ENCODE assay signal across 8 cellular contexts in genomic region chr9:120928015-120928719, GRCh38. TPM values are rescaled to one million over a fixed set of nuclear protein-coding genes. Genes with fewer than 3 reads are reported as not detected.
DNase-seq lines count a peak whose midpoint lies in the region; ATAC-seq and TF ChIP-seq lines count a peak whose summit lies in the region.

No MANE protein-coding gene starts in this region.

- H3K4me1 Mint-ChIP-seq in activated T-helper 2 cell treated with anti-CD3 and anti-CD28 coated beads, Interferon-gamma antibody, Interleukin-2, Interleukin-4, amounts not matched to agents 10 μg/mL and 5 μg/mL and 100 μg/mL, durations not matched to agents 14 hours and 24 hours and 36 hours (ENCODE audit: low read depth), result peaks cover 63% of the 10 kb centered on the region

- DNase-seq in AG04450 (ENCODE audit: low read depth, low spot score) (no peak), heart right ventricle (peak; percentile 45 to 47), AML-193 (lab: John Stamatoyannopoulos, UW) (no peak)
- DNase-seq in activated T-helper 2 cell treated with anti-CD3 and anti-CD28 coated beads, Interferon-gamma antibody, Interleukin-2, Interleukin-4, amounts not matched to agents 10 μg/mL and 5 μg/mL and 100 μg/mL, durations not matched to agents 14 hours and 24 hours and 36 hours (ENCODE audit: low spot score), result no peak

- H3K36me3 Mint-ChIP-seq in activated T-helper 2 cell treated with anti-CD3 and anti-CD28 coated beads, Interferon-gamma antibody, Interleukin-2, Interleukin-4, amounts not matched to agents 10 μg/mL and 5 μg/mL and 100 μg/mL, durations not matched to agents 14 hours and 24 hours and 36 hours (ENCODE audit: low read depth), result peaks cover 34% of the 10 kb centered on the region

- CTCF ChIA-PET in AG04450 (lab: Charles Lee), result no interaction called here

- no peak overlapping the region for H3K9ac ChIP-seq in rectal smooth muscle tissue (ENCODE audit: low read length)

- H3K9me3 Mint-ChIP-seq in activated T-helper 2 cell treated with anti-CD3 and anti-CD28 coated beads, Interferon-gamma antibody, Interleukin-2, Interleukin-4, amounts not matched to agents 10 μg/mL and 5 μg/mL and 100 μg/mL, durations not matched to agents 14 hours and 24 hours and 36 hours, result no peaks in the 10 kb centered on the region

- H3K4me3 Mint-ChIP-seq in activated T-helper 2 cell treated with anti-CD3 and anti-CD28 coated beads, Interferon-gamma antibody, Interleukin-2, Interleukin-4, amounts not matched to agents 10 μg/mL and 5 μg/mL and 100 μg/mL, durations not matched to agents 14 hours and 24 hours and 36 hours (ENCODE audit: low read depth), result peak overlapping the region; percentile 92

- H3K4me1 ChIP-seq in heart right ventricle (peaks cover 5 to 81% (median 32%) of the 10 kb centered on the region in 9 donors), rectal smooth muscle tissue (ENCODE audit: control insufficient read depth, insufficient read depth, low read length) (peaks cover 6% of the 10 kb centered on the region)

- H3K4me3 ChIP-seq in AG04450 (ENCODE audit: low read depth, low read length), result peak overlapping the region; percentile 49
- H3K4me3 ChIP-seq in heart right ventricle, result peak overlapping the region; percentile 52 to 76 (median 72)
- peak overlapping the region; percentile 78 for H3K4me3 ChIP-seq in rectal smooth muscle tissue (ENCODE audit: low read length)

- intact Hi-C loops in activated T-helper 2 cell treated with anti-CD3 and anti-CD28 coated beads, Interferon-gamma antibody, Interleukin-2, Interleukin-4, amounts not matched to agents 10 μg/mL and 5 μg/mL and 100 μg/mL, durations not matched to agents 14 hours and 24 hours and 36 hours (cut with micrococcal nuclease), result loop anchor here (5.0 kb wide), 1 partner anchor 136 kb away; the partner anchor contains the start of gene FBXW2
- intact Hi-C loops in heart right ventricle (cut with DNase I), result loop anchor here in 2 of 10 donors (2.0 to 5.0 kb wide), 2 partner anchors 51 kb away; partner anchors contain the start of gene PHF19 (in 2 of the 2)

- H3K27ac Mint-ChIP-seq in activated T-helper 2 cell treated with anti-CD3 and anti-CD28 coated beads, Interferon-gamma antibody, Interleukin-2, Interleukin-4, amounts not matched to agents 10 μg/mL and 5 μg/mL and 100 μg/mL, durations not matched to agents 14 hours and 24 hours and 36 hours, result peak overlapping the region; percentile 98

- 20 to 21% methylated on average over 31 of the region's 31 CpGs for WGBS in heart right ventricle, 2 donors

- peaks cover 0 to 3% (median 0%) of the 10 kb centered on the region in 9 donors for H3K36me3 ChIP-seq in heart right ventricle
- no peaks in the 10 kb centered on the region for H3K36me3 ChIP-seq in rectal smooth muscle tissue (ENCODE audit: control insufficient read depth, insufficient read depth, low read length)

- no peaks in the 10 kb centered on the region for H3K27me3 Mint-ChIP-seq in activated T-helper 2 cell treated with anti-CD3 and anti-CD28 coated beads, Interferon-gamma antibody, Interleukin-2, Interleukin-4, amounts not matched to agents 10 μg/mL and 5 μg/mL and 100 μg/mL, durations not matched to agents 14 hours and 24 hours and 36 hours (ENCODE audit: low read depth)

- no peak overlapping the region for H3K27ac ChIP-seq in AG04450 (ENCODE audit: low read depth, low read length)
- H3K27ac ChIP-seq in heart right ventricle, result peak overlapping the region; percentile 76 to 95 (median 92)
- H3K27ac ChIP-seq in rectal smooth muscle tissue (ENCODE audit: low read depth, low read length), result peak overlapping the region; percentile 81

- H3K27me3 ChIP-seq in AG04450 (ENCODE audit: control insufficient read depth, insufficient read depth, low read length), result no peaks in the 10 kb centered on the region
- H3K27me3 ChIP-seq in heart right ventricle, result no peaks in the 10 kb centered on the region
- no peaks in the 10 kb centered on the region for H3K27me3 ChIP-seq in rectal smooth muscle tissue (ENCODE audit: control insufficient read depth, insufficient read depth, low read length)

- TF ChIP-seq CTCF in AG04450 (IDR thresholded peaks at IDR 0.05; ENCODE audit: low read depth, low read length), result no peak
- no peak for TF ChIP-seq CTCF in heart right ventricle (IDR thresholded peaks at IDR 0.05)

- H3K9me3 ChIP-seq in AG04450 (ENCODE audit: control insufficient read depth, insufficient read depth, low read length) (no peaks in the 10 kb centered on the region), heart right ventricle (no peaks in the 10 kb centered on the region)

- POLR2A ChIA-PET in AG04450 (lab: Yijun Ruan, JAX), result no interaction called here

- ATAC-seq in HG02588 (IDR thresholded peaks at IDR 0.05; ENCODE audit: unreplicated experiment) (peak; percentile 9), heart right ventricle (peak in 7 of 8 donors; percentile 22 to 43 (median 29)), GM18868 (IDR thresholded peaks at IDR 0.05; ENCODE audit: unreplicated experiment) (no peak), GM18870 (IDR thresholded peaks at IDR 0.05; ENCODE audit: unreplicated experiment) (no peak)

RNA-seq across cellular contexts. Expression of gene TRAF1, which starts 1.6 kb away (rescaled TPM):
- polyA plus RNA-seq in AG04450 (2011; rRNA removed) (3.7 and 4.0 TPM in 2 replicates), heart right ventricle (1 to 10 TPM; 2.2 to 5.7 TPM)
- 5.7 and 7.6 TPM in 2 replicates for polyA minus RNA-seq in AG04450 (2011; rRNA and poly(A)+ RNA removed)
- total RNA-seq in activated T-helper 2 cell treated with anti-CD3 and anti-CD28 coated beads, Interferon-gamma antibody, Interleukin-2, Interleukin-4, amounts not matched to agents 10 μg/mL and 5 μg/mL and 100 μg/mL, durations not matched to agents 14 hours and 24 hours and 36 hours, result 164 TPM in 2 replicates
- 1 to 10 TPM; 1.1 to 6.7 (median 1.9) TPM for total RNA-seq in heart right ventricle

RNA-seq across cellular contexts. Expression of gene PHF19, which starts 51.2 kb away (rescaled TPM):
- polyA plus RNA-seq in AG04450 (2011; rRNA removed), result 20.4 and 30.5 TPM in 2 replicates
- polyA minus RNA-seq in AG04450 (2011; rRNA and poly(A)+ RNA removed), result 37.0 and 56.0 TPM in 2 replicates
- 167 and 170 TPM in 2 replicates for total RNA-seq in activated T-helper 2 cell treated with anti-CD3 and anti-CD28 coated beads, Interferon-gamma antibody, Interleukin-2, Interleukin-4, amounts not matched to agents 10 μg/mL and 5 μg/mL and 100 μg/mL, durations not matched to agents 14 hours and 24 hours and 36 hours
- 10 to 100 TPM in 8 of 10 donors, 1 to 10 TPM in 2; 9.2 to 24.0 (median 13.4) TPM for total RNA-seq in heart right ventricle
- polyA plus RNA-seq in heart right ventricle, result 10 to 100 TPM; 10.2 to 12.5 TPM

Comparison
In these comparisons a context has a peak if more than half of its experiments do, and no peak if none do; other contexts are left out.
1. DNase-seq: peak in heart right ventricle (2 of 2); none in AG04450 (single experiment), activated T-helper 2 cell treated with anti-CD3 and anti-CD28 coated beads, Interferon-gamma antibody, Interleukin-2, Interleukin-4, amounts not matched to agents 10 μg/mL and 5 μg/mL and 100 μg/mL, durations not matched to agents 14 hours and 24 hours and 36 hours (single experiment) and AML-193 (0 of 2).
2. ATAC-seq: peak in HG02588 (single experiment) and heart right ventricle (7 of 8); none in GM18868 (single experiment) and GM18870 (single experiment).
3. RNA of gene TRAF1, which starts 1.6 kb away (total RNA-seq): 164 TPM in activated T-helper 2 cell treated with anti-CD3 and anti-CD28 coated beads, Interferon-gamma antibody, Interleukin-2, Interleukin-4, amounts not matched to agents 10 μg/mL and 5 μg/mL and 100 μg/mL, durations not matched to agents 14 hours and 24 hours and 36 hours; 1.1 to 6.7 TPM in heart right ventricle; every median in the first group is over 10 times any median in the second.
4. Peak in every context shown above with its lines, with median percentiles within 50 percentile points of each other: H3K4me3 ChIP-seq.